In the genomic region with DNA sequence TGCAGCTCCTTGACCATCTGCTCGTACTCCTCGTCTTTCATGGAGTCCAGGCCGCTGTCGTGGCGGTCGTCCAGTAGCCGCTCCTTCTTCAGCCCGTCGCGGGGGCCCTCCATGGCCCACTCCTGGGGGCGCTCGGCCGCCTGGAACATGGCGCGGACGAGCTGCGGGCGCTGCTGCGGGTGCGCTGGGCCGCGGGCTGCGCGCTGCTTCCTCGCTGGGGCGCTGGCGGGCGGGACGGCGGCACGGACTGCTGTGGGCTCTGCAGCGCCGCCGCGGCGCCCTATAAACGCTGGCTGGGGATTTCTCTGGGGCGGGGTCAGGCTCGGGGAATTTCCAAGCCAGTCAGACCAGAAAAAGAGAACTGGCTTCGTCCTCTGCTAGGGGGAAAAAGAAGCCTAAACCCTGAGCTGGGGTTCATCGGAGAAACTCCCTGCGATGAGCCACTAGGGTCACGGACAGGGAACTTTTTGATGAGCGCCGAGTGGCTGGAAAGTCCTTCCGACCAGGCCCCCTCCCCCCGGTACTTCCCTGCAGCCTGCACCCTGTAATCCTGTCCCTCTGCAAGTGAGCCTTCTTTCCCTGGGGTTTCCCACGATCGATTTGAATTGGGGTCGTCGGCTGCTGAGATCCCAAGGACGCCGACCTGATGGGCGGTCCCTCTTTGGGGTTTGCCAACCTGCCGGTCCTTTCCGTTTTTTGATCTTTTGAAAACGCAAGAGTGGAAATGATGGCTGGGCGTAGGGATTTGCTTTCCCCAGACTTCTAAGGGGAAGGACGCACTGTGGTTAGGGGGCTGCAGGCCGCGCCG, we compare ENCODE assay signal across 1 cellular context.
A peak's percentile ranks its signal among the peaks of the same experiment; 100 is the strongest.
TF ChIP-seq lines count a peak whose summit lies in the region.

A gene with protein sequence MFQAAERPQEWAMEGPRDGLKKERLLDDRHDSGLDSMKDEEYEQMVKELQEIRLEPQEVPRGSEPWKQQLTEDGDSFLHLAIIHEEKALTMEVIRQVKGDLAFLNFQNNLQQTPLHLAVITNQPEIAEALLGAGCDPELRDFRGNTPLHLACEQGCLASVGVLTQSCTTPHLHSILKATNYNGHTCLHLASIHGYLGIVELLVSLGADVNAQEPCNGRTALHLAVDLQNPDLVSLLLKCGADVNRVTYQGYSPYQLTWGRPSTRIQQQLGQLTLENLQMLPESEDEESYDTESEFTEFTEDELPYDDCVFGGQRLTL (minus strand): TSS at position 254 of the 808 bp plus-strand sequence. CDS start 105 bp downstream, at position 149.

TF ChIP-seq in HepG2, 621 proteins besides CTCF, POLR2A, EP300 and RAD21 (continued from another document and continues in another):
- TF ChIP-seq, protein P1, sequence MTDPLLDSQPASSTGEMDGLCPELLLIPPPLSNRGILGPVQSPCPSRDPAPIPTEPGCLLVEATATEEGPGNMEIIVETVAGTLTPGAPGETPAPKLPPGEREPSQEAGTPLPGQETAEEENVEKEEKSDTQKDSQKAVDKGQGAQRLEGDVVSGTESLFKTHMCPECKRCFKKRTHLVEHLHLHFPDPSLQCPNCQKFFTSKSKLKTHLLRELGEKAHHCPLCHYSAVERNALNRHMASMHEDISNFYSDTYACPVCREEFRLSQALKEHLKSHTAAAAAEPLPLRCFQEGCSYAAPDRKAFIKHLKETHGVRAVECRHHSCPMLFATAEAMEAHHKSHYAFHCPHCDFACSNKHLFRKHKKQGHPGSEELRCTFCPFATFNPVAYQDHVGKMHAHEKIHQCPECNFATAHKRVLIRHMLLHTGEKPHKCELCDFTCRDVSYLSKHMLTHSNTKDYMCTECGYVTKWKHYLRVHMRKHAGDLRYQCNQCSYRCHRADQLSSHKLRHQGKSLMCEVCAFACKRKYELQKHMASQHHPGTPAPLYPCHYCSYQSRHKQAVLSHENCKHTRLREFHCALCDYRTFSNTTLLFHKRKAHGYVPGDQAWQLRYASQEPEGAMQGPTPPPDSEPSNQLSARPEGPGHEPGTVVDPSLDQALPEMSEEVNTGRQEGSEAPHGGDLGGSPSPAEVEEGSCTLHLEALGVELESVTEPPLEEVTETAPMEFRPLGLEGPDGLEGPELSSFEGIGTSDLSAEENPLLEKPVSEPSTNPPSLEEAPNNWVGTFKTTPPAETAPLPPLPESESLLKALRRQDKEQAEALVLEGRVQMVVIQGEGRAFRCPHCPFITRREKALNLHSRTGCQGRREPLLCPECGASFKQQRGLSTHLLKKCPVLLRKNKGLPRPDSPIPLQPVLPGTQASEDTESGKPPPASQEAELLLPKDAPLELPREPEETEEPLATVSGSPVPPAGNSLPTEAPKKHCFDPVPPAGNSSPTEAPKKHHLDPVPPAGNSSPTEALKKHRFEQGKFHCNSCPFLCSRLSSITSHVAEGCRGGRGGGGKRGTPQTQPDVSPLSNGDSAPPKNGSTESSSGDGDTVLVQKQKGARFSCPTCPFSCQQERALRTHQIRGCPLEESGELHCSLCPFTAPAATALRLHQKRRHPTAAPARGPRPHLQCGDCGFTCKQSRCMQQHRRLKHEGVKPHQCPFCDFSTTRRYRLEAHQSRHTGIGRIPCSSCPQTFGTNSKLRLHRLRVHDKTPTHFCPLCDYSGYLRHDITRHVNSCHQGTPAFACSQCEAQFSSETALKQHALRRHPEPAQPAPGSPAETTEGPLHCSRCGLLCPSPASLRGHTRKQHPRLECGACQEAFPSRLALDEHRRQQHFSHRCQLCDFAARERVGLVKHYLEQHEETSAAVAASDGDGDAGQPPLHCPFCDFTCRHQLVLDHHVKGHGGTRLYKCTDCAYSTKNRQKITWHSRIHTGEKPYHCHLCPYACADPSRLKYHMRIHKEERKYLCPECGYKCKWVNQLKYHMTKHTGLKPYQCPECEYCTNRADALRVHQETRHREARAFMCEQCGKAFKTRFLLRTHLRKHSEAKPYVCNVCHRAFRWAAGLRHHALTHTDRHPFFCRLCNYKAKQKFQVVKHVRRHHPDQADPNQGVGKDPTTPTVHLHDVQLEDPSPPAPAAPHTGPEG (CRISPR knock-in tag; IDR thresholded peaks at IDR 0.05): peak; percentile 87
- TF ChIP-seq PPARG (CRISPR knock-in tag; conservative IDR thresholded peaks at IDR 0.05) (0 out of 2 replicates have a peak, but pooled peaks have one; percentile 41), ATF7 (IDR thresholded peaks at IDR 0.05) (no peak), ATF7 (CRISPR knock-in tag; IDR thresholded peaks at IDR 0.05) (peak; percentile 77; the same call in 1 of the 2 replicates), CREB1 (IDR thresholded peaks at IDR 0.05) (no peak; the same call in 1 of the 2 replicates), CREB1 (CRISPR knock-in tag; IDR thresholded peaks at IDR 0.05) (no peak), BHLHE40 (IDR thresholded peaks at IDR 0.05; ENCODE audit: low read length) (peak; percentile 49), NFRKB (IDR thresholded peaks at IDR 0.05) (no peak), ZNF644 (CRISPR knock-in tag; IDR thresholded peaks at IDR 0.05; ENCODE audit: low read depth) (0 out of 2 replicates have a peak, but pooled peaks have one; percentile 14), HOXA7 (CRISPR knock-in tag; IDR thresholded peaks at IDR 0.05) (no peak), TCF7L2 (IDR thresholded peaks at IDR 0.05; ENCODE audit: low read depth, low read length) (peak; percentile 49; the same call in 1 of the 2 replicates), PHF21A (CRISPR knock-in tag; IDR thresholded peaks at IDR 0.05) (no peak), ZNF557 (CRISPR knock-in tag; IDR thresholded peaks at IDR 0.05) (peak; percentile 91), ZFAT (CRISPR knock-in tag; conservative IDR thresholded peaks at IDR 0.05) (0 out of 2 replicates have a peak, but pooled peaks have one; percentile 57), NFE2L2 (IDR thresholded peaks at IDR 0.05; ENCODE audit: low read length) (no peak), ZNF670 (CRISPR knock-in tag; IDR thresholded peaks at IDR 0.05; ENCODE audit: borderline replicate concordance) (0 out of 2 replicates have a peak, but pooled peaks have one; percentile 17), KAT2B (IDR thresholded peaks at IDR 0.05; ENCODE audit: borderline replicate concordance, low read depth, low read length) (no peak; the same call in 1 of the 2 replicates), ARNTL (CRISPR knock-in tag; IDR thresholded peaks at IDR 0.05) (peak; percentile 84; the same call in 1 of the 2 replicates), ZNF121 (CRISPR knock-in tag; IDR thresholded peaks at IDR 0.05) (peak; percentile 41), GPN1 (CRISPR knock-in tag; IDR thresholded peaks at IDR 0.05; ENCODE audit: borderline replicate concordance) (peak; percentile 94; the same call in 1 of the 2 replicates), IKZF1 (IDR thresholded peaks at IDR 0.05) (no peak), U2AF1 (optimal IDR thresholded peaks at IDR 0.05; ENCODE audit: low read depth, low read length) (peak; percentile 84), SMAD9 (CRISPR knock-in tag; IDR thresholded peaks at IDR 0.05) (no peak; the same call in 1 of the 2 replicates), PITX1 (CRISPR knock-in tag; IDR thresholded peaks at IDR 0.05) (peak; percentile 96), ZNF746 (CRISPR knock-in tag; IDR thresholded peaks at IDR 0.05) (peak; percentile 86; the same call in 1 of the 2 replicates), SRSF9 (IDR thresholded peaks at IDR 0.05; ENCODE audit: borderline replicate concordance, insufficient read depth, low read depth, low read length, poor library complexity, severe bottlenecking) (no peak)
- TF ChIP-seq, protein P2, sequence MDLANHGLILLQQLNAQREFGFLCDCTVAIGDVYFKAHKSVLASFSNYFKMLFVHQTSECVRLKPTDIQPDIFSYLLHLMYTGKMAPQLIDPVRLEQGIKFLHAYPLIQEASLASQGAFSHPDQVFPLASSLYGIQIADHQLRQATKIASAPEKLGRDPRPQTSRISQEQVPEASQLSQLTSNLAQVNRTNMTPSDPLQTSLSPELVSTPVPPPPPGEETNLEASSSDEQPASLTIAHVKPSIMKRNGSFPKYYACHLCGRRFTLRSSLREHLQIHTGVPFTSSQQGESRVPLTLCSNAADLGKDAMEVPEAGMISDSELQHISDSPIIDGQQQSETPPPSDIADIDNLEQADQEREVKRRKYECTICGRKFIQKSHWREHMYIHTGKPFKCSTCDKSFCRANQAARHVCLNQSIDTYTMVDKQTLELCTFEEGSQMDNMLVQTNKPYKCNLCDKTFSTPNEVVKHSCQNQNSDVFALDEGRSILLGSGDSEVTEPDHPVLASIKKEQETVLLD (CRISPR knock-in tag; IDR thresholded peaks at IDR 0.05; ENCODE audit: low read depth): no peak
- TF ChIP-seq, protein P3, sequence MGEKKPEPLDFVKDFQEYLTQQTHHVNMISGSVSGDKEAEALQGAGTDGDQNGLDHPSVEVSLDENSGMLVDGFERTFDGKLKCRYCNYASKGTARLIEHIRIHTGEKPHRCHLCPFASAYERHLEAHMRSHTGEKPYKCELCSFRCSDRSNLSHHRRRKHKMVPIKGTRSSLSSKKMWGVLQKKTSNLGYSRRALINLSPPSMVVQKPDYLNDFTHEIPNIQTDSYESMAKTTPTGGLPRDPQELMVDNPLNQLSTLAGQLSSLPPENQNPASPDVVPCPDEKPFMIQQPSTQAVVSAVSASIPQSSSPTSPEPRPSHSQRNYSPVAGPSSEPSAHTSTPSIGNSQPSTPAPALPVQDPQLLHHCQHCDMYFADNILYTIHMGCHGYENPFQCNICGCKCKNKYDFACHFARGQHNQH (CRISPR knock-in tag; IDR thresholded peaks at IDR 0.05): peak; percentile 81
- TF ChIP-seq, protein P4, sequence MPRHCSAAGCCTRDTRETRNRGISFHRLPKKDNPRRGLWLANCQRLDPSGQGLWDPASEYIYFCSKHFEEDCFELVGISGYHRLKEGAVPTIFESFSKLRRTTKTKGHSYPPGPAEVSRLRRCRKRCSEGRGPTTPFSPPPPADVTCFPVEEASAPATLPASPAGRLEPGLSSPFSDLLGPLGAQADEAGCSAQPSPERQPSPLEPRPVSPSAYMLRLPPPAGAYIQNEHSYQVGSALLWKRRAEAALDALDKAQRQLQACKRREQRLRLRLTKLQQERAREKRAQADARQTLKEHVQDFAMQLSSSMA (CRISPR knock-in tag; IDR thresholded peaks at IDR 0.05): peak; percentile 74
- TF ChIP-seq, protein P5, sequence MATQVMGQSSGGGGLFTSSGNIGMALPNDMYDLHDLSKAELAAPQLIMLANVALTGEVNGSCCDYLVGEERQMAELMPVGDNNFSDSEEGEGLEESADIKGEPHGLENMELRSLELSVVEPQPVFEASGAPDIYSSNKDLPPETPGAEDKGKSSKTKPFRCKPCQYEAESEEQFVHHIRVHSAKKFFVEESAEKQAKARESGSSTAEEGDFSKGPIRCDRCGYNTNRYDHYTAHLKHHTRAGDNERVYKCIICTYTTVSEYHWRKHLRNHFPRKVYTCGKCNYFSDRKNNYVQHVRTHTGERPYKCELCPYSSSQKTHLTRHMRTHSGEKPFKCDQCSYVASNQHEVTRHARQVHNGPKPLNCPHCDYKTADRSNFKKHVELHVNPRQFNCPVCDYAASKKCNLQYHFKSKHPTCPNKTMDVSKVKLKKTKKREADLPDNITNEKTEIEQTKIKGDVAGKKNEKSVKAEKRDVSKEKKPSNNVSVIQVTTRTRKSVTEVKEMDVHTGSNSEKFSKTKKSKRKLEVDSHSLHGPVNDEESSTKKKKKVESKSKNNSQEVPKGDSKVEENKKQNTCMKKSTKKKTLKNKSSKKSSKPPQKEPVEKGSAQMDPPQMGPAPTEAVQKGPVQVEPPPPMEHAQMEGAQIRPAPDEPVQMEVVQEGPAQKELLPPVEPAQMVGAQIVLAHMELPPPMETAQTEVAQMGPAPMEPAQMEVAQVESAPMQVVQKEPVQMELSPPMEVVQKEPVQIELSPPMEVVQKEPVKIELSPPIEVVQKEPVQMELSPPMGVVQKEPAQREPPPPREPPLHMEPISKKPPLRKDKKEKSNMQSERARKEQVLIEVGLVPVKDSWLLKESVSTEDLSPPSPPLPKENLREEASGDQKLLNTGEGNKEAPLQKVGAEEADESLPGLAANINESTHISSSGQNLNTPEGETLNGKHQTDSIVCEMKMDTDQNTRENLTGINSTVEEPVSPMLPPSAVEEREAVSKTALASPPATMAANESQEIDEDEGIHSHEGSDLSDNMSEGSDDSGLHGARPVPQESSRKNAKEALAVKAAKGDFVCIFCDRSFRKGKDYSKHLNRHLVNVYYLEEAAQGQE (IDR thresholded peaks at IDR 0.05; ENCODE audit: borderline replicate concordance in 1 of 2, low read depth in 1 of 2, low read length in 2 of 2): peak in 1 of 2 experiments; percentile 75; a peak in 2 of 4 replicates
- TF ChIP-seq, protein P6, sequence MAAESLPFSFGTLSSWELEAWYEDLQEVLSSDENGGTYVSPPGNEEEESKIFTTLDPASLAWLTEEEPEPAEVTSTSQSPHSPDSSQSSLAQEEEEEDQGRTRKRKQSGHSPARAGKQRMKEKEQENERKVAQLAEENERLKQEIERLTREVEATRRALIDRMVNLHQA (CRISPR knock-in tag; IDR thresholded peaks at IDR 0.05): peak; percentile 68; the same call in 1 of the 2 replicates
- TF ChIP-seq, protein P7, sequence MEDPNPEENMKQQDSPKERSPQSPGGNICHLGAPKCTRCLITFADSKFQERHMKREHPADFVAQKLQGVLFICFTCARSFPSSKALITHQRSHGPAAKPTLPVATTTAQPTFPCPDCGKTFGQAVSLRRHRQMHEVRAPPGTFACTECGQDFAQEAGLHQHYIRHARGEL (CRISPR knock-in tag; IDR thresholded peaks at IDR 0.05): no peak
- TF ChIP-seq, protein P8, sequence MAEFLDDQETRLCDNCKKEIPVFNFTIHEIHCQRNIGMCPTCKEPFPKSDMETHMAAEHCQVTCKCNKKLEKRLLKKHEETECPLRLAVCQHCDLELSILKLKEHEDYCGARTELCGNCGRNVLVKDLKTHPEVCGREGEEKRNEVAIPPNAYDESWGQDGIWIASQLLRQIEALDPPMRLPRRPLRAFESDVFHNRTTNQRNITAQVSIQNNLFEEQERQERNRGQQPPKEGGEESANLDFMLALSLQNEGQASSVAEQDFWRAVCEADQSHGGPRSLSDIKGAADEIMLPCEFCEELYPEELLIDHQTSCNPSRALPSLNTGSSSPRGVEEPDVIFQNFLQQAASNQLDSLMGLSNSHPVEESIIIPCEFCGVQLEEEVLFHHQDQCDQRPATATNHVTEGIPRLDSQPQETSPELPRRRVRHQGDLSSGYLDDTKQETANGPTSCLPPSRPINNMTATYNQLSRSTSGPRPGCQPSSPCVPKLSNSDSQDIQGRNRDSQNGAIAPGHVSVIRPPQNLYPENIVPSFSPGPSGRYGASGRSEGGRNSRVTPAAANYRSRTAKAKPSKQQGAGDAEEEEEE (CRISPR knock-in tag; IDR thresholded peaks at IDR 0.05; ENCODE audit: borderline replicate concordance): peak; percentile 74; the same call in 1 of the 2 replicates
- TF ChIP-seq, protein P9, sequence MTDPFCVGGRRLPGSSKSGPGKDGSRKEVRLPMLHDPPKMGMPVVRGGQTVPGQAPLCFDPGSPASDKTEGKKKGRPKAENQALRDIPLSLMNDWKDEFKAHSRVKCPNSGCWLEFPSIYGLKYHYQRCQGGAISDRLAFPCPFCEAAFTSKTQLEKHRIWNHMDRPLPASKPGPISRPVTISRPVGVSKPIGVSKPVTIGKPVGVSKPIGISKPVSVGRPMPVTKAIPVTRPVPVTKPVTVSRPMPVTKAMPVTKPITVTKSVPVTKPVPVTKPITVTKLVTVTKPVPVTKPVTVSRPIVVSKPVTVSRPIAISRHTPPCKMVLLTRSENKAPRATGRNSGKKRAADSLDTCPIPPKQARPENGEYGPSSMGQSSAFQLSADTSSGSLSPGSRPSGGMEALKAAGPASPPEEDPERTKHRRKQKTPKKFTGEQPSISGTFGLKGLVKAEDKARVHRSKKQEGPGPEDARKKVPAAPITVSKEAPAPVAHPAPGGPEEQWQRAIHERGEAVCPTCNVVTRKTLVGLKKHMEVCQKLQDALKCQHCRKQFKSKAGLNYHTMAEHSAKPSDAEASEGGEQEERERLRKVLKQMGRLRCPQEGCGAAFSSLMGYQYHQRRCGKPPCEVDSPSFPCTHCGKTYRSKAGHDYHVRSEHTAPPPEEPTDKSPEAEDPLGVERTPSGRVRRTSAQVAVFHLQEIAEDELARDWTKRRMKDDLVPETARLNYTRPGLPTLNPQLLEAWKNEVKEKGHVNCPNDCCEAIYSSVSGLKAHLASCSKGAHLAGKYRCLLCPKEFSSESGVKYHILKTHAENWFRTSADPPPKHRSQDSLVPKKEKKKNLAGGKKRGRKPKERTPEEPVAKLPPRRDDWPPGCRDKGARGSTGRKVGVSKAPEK (CRISPR knock-in tag; IDR thresholded peaks at IDR 0.05; ENCODE audit: borderline replicate concordance): peak; percentile 49; the same call in 1 of the 2 replicates
